In the genomic region with DNA sequence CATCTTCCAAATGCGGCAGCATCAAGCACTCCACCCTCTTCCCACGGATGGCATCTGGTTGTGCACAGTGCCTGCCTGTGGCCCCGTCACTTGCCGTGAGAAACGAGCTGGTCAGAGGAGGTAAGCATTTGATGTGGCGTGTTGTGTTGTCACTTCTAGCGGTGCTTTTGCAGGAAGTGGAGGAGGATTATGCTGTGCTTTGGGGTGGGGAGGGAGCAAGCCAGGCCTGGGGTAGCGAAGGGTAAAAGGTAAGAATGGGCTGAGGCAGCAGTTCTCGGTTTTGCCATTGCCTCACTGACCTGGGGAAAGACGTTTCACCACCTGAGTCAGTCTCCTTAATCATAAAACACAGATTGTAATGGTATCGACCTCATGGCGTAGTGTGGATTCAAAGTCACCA, we compare ENCODE assay signal across 1 cellular context.
TF ChIP-seq lines count a peak whose summit lies in the region.

No MANE protein-coding gene starts in this region.

TF ChIP-seq in IMR-90, 13 proteins besides CTCF, POLR2A, EP300 and RAD21:
- TF ChIP-seq, protein P1, sequence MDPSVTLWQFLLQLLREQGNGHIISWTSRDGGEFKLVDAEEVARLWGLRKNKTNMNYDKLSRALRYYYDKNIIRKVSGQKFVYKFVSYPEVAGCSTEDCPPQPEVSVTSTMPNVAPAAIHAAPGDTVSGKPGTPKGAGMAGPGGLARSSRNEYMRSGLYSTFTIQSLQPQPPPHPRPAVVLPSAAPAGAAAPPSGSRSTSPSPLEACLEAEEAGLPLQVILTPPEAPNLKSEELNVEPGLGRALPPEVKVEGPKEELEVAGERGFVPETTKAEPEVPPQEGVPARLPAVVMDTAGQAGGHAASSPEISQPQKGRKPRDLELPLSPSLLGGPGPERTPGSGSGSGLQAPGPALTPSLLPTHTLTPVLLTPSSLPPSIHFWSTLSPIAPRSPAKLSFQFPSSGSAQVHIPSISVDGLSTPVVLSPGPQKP (IDR thresholded peaks at IDR 0.05; ENCODE audit: borderline replicate concordance, low read depth, low read length): no peak
- no peak for TF ChIP-seq RFX5 (IDR thresholded peaks at IDR 0.05; ENCODE audit: low read depth, low read length)
- TF ChIP-seq RCOR1 (IDR thresholded peaks at IDR 0.05; ENCODE audit: insufficient replicate concordance, low read length): no peak
- TF ChIP-seq MAFK (IDR thresholded peaks at IDR 0.05; ENCODE audit: low read depth, low read length): 0 out of 2 replicates have a peak, but pooled peaks have one; percentile 16
- TF ChIP-seq, protein P2, sequence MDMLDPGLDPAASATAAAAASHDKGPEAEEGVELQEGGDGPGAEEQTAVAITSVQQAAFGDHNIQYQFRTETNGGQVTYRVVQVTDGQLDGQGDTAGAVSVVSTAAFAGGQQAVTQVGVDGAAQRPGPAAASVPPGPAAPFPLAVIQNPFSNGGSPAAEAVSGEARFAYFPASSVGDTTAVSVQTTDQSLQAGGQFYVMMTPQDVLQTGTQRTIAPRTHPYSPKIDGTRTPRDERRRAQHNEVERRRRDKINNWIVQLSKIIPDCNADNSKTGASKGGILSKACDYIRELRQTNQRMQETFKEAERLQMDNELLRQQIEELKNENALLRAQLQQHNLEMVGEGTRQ (IDR thresholded peaks at IDR 0.05; ENCODE audit: low read depth, low read length): no peak
